8 cellular contexts compared by ENCODE assay signal in the genomic region with DNA sequence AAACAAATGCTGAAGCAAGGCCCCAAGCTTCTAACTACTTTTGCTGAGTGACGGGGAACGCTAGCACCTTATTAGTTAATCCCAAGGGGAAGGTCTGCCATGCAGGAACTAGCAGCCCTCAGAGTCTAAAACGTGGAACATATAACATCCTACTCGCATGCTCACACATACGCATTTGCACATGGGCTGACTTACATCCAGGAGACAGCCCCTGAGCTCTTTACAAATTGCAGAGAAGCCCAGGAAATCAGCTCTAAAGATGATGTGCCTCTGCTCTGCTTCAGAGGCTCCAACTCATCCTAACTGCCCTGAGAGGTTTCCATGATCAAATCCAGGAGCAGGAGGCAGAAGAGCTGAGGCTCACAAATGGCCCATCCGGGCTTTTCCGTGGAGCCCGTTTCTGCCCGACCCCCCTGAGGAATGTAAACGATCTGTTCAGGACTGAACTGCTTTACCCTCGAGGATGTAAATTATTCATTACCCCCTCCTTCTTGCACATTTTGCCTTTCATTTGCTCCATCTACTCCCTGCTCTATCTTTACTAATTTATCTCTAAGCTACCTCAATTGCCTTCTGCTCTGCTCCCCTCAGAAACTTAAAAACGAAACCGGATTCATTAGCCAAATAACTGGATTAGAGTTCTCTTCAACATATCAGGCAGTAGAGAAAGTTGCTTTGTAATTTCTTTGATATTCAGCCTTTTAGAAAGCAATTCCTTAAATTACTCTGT.
DNase-seq lines count a peak whose midpoint lies in the region; ATAC-seq, FAIRE-seq and TF ChIP-seq lines count a peak whose summit lies in the region.

No MANE protein-coding gene starts in this region.

- ATAC-seq in thoracic aorta (ENCODE audit: insufficient number of reproducible peaks, low FRiP score, low read depth), result peak; percentile 8

- no peaks in the 10 kb centered on the region for H3K27me3 ChIP-seq in thoracic aorta (replicated peaks; ENCODE audit: insufficient read depth)

- H3K4me1 Mint-ChIP-seq in activated naive CD8-positive, alpha-beta T cell treated with anti-CD3 and anti-CD28 coated beads for 36 hours, result no peaks in the 10 kb centered on the region

- H3K9me3 ChIP-seq in thoracic aorta, result no peaks in the 10 kb centered on the region

- H3K4me1 ChIP-seq in thoracic aorta (ENCODE audit: control insufficient read depth in 1 of 2, low read depth in 2 of 2), result peaks cover 0 to 25% of the 10 kb centered on the region in 2 donors

- H3K9me3 Mint-ChIP-seq in activated naive CD8-positive, alpha-beta T cell treated with anti-CD3 and anti-CD28 coated beads for 36 hours, result no peaks in the 10 kb centered on the region

- FAIRE-seq in GM19239 (lab: Jason Lieb, UNC), result no peak

- no peak for TF ChIP-seq CTCF in HFF-Myc (IDR thresholded peaks at IDR 0.05; ENCODE audit: low read depth, low read length, missing control alignments)
- TF ChIP-seq CTCF in thoracic aorta (IDR thresholded peaks at IDR 0.05), result no peak

- H3K4me3 Mint-ChIP-seq in activated naive CD8-positive, alpha-beta T cell treated with anti-CD3 and anti-CD28 coated beads for 36 hours, result peak overlapping the region; percentile 56

- H3K4me3 ChIP-seq in HFF-Myc (replicated peaks; ENCODE audit: low read depth, low read length) (peak overlapping the region; percentile 42), thoracic aorta (peak overlapping the region; percentile 80)

- H3K27me3 Mint-ChIP-seq in activated naive CD8-positive, alpha-beta T cell treated with anti-CD3 and anti-CD28 coated beads for 36 hours, result peaks cover 22% of the 10 kb centered on the region

- no peak overlapping the region for H3K27ac Mint-ChIP-seq in activated naive CD8-positive, alpha-beta T cell treated with anti-CD3 and anti-CD28 coated beads for 36 hours

- H3K36me3 Mint-ChIP-seq in activated naive CD8-positive, alpha-beta T cell treated with anti-CD3 and anti-CD28 coated beads for 36 hours, result no peaks in the 10 kb centered on the region

- peak; percentile 15 for DNase-seq in Ammon's horn (ENCODE audit: low spot score)
- no peak for DNase-seq in HFF-Myc (ENCODE audit: extremely low read depth, low read depth)
- no peak for DNase-seq in activated naive CD8-positive, alpha-beta T cell treated with anti-CD3 and anti-CD28 coated beads for 36 hours
- peak; percentile 15 for DNase-seq in kidney tubule cell (ENCODE audit: low spot score)
- no peak for DNase-seq in thoracic aorta (ENCODE audit: low spot score)
- DNase-seq in GM19239 (ENCODE audit: insufficient read length, low spot score), result no peak
- no peak for DNase-seq in cortex of kidney (lab: John Stamatoyannopoulos, UW)
- no peak for DNase-seq in KBM-7

- no peaks in the 10 kb centered on the region for H3K36me3 ChIP-seq in thoracic aorta

- in situ Hi-C loops in KBM-7 (cut with MboI; ENCODE audit: low pct_unique_long_range_greater_than_20kb, low sequenced_read_pairs), result loop anchor here (25.0 kb wide), 1 partner anchor 602 kb away; no protein-coding TSS in a partner anchor

- peak overlapping the region; percentile 59 to 61 for H3K27ac ChIP-seq in thoracic aorta

Comparison
In these comparisons a context has a peak if more than half of its experiments do, and no peak if none do; other contexts are left out.
1. DNase-seq: peak in Ammon's horn (single experiment) and kidney tubule cell (single experiment); none in HFF-Myc (single experiment), activated naive CD8-positive, alpha-beta T cell treated with anti-CD3 and anti-CD28 coated beads for 36 hours (single experiment), thoracic aorta (single experiment), GM19239 (single experiment), cortex of kidney (single experiment) and KBM-7 (single experiment).